In the genomic region with DNA sequence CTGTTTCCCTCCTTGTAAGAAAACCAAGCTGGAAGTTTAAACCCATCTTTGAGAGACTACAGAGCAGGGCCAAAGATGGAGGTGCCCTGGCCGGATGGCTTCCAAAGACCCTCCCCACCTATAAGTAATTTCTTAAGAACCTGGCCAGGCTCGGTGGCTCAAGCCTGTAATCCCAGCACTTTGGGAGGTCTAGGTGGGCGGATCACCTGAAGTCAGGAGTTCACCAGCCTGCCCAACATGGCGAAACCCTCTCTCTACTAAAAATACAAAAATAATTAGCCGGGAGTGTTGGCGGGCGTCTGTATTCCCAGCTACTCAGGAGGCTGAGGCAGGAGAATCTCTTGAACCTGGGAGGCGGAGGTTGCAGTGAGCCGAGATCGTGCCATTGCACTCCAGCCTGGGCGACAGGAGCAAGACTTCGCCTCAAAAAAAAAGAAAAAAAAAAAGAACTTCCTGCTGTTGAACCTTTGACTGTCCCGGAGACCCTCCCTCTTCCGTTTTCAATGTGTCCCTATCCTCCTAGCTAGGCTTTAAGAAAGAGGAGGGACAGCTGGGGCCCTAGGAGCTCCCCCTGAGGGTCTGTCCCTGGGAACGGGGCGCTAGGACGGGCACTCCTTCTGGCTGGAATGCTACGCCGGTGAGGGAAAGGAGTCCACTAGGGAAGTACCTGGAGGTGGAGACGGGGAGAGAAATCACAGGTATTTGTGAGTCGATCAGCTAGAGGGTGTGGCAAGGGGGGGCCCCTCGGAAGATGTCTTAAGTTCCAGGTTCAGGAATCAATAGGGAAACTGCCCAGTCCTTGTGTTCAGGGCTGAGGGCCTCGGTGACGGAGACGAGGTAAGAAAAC, we compare ENCODE assay signal across 8 cellular contexts. TPM values are rescaled to one million over a fixed set of nuclear protein-coding genes. Genes with fewer than 3 reads are reported as not detected.
A peak's percentile ranks its signal among the peaks of the same experiment; 100 is the strongest.
DNase-seq lines count a peak whose midpoint lies in the region; ATAC-seq and TF ChIP-seq lines count a peak whose summit lies in the region.

No MANE protein-coding gene starts in this region.

- intact Hi-C loops in activated naive CD4-positive, alpha-beta T cell treated with anti-CD3 and anti-CD28 coated beads for 36 hours (cut with micrococcal nuclease), result loop anchor here (1.0 to 2.0 kb wide), 8 partner anchors 8 to 530 kb away; a partner anchor contains a TSS

- no peaks in the 10 kb centered on the region for H3K9me3 Mint-ChIP-seq in activated naive CD4-positive, alpha-beta T cell treated with anti-CD3 and anti-CD28 coated beads for 36 hours

- CTCF ChIA-PET in activated naive CD4-positive, alpha-beta T cell treated with anti-CD3 and anti-CD28 coated beads for 36 hours (lab: Charles Lee), result interaction anchor here (0.6 to 12.4 kb wide), 14 partner anchors 15 to 299 kb away, joined by 3 to 149 read pairs (median 6); a partner anchor contains a TSS

- peak overlapping the region; percentile 83 for H3K27ac Mint-ChIP-seq in activated naive CD4-positive, alpha-beta T cell treated with anti-CD3 and anti-CD28 coated beads for 36 hours

- peak overlapping the region; percentile 90 for H3K4me3 Mint-ChIP-seq in activated naive CD4-positive, alpha-beta T cell treated with anti-CD3 and anti-CD28 coated beads for 36 hours

- no peaks in the 10 kb centered on the region for H3K27me3 ChIP-seq in neutrophil

- peak overlapping the region; percentile 61 for H3K27ac ChIP-seq in neutrophil

- no peaks in the 10 kb centered on the region for H3K9me3 ChIP-seq in neutrophil

- no peaks in the 10 kb centered on the region for H3K27me3 Mint-ChIP-seq in activated naive CD4-positive, alpha-beta T cell treated with anti-CD3 and anti-CD28 coated beads for 36 hours (ENCODE audit: low read depth)

- TF ChIP-seq CTCF in foreskin fibroblast (IDR thresholded peaks at IDR 0.05; ENCODE audit: low read depth, low read length) (no peak), neutrophil (IDR thresholded peaks at IDR 0.05) (no peak)

- DNase-seq in activated naive CD4-positive, alpha-beta T cell treated with anti-CD3 and anti-CD28 coated beads for 36 hours, result no peak
- no peak for DNase-seq in activated naive CD4-positive, alpha-beta T cell treated with Interleukin-2 at 50 U/mL for 16 hours
- DNase-seq in UCSD-AML1 (lab: John Stamatoyannopoulos, UW; ENCODE audit: unreplicated experiment) (peak; percentile 71), foreskin fibroblast (peak in 1 of 2 donors; percentile 14), COLO829 (ENCODE audit: low spot score) (no peak)
- DNase-seq in effector CD8-positive, alpha-beta T cell (lab: John Stamatoyannopoulos, UW), result no peak

- peak overlapping the region; percentile 68 to 83 for H3K4me3 ChIP-seq in foreskin fibroblast (ENCODE audit: low read depth in 1 of 2, low read length in 2 of 2)
- peak overlapping the region; percentile 68 to 82 for H3K4me3 ChIP-seq in neutrophil (ENCODE audit: low read depth in 1 of 2, low read length in 1 of 2)

- peaks cover 20 to 30% of the 10 kb centered on the region in 2 experiments for H3K4me1 ChIP-seq in neutrophil (ENCODE audit: control insufficient read depth in 1 of 2, insufficient read depth in 1 of 2, low read depth in 1 of 2, low read length in 1 of 2)

- no peaks in the 10 kb centered on the region for H3K36me3 ChIP-seq in neutrophil

- peak; percentile 19 for ATAC-seq in HG03571 (IDR thresholded peaks at IDR 0.05; ENCODE audit: unreplicated experiment)

- H3K4me1 Mint-ChIP-seq in activated naive CD4-positive, alpha-beta T cell treated with anti-CD3 and anti-CD28 coated beads for 36 hours (ENCODE audit: low read depth), result peaks cover 40% of the 10 kb centered on the region

- H3K36me3 Mint-ChIP-seq in activated naive CD4-positive, alpha-beta T cell treated with anti-CD3 and anti-CD28 coated beads for 36 hours (ENCODE audit: low read depth), result peaks cover 13% of the 10 kb centered on the region

RNA-seq across cellular contexts. Expression of a gene that starts 4.8 kb away (rescaled TPM):
- 10 to 100 TPM; 44.0 to 45.4 TPM for total RNA-seq in activated naive CD4-positive, alpha-beta T cell treated with anti-CD3 and anti-CD28 coated beads for 36 hours

RNA-seq across cellular contexts. Expression of a gene that starts 11.9 kb away (rescaled TPM):
- over 10,000 TPM in 1 of 2 experiments, 1,000 to 10,000 TPM in 1; 7,381 to 12,571 TPM for total RNA-seq in activated naive CD4-positive, alpha-beta T cell treated with anti-CD3 and anti-CD28 coated beads for 36 hours

RNA-seq across cellular contexts. Expression of a gene that starts 12.1 kb away (rescaled TPM):
- total RNA-seq in activated naive CD4-positive, alpha-beta T cell treated with anti-CD3 and anti-CD28 coated beads for 36 hours, result 1 to 10 TPM; 5.6 to 6.4 TPM

RNA-seq across cellular contexts. Expression of a gene that starts 19.0 kb away (rescaled TPM):
- 10 to 100 TPM; 28.9 to 30.4 TPM for total RNA-seq in activated naive CD4-positive, alpha-beta T cell treated with anti-CD3 and anti-CD28 coated beads for 36 hours

RNA-seq across cellular contexts. Expression of a gene that starts 27.7 kb away (rescaled TPM):
- total RNA-seq in activated naive CD4-positive, alpha-beta T cell treated with anti-CD3 and anti-CD28 coated beads for 36 hours, result 1 to 10 TPM; 2.9 to 4.5 TPM
